In genomic region chr1:10856253-10856683, GRCh38 we compare ENCODE assay signal across 18 cellular contexts.
"Had no signal": no experiment of that assay in that cellular context is flagged by ENCODE, and none has a peak within 500 bp of the region (broad histone marks: within the 10 kb centered on the region; RNA-seq: fewer than 3 reads in every experiment).

No MANE protein-coding gene starts in this region.

- H3K9me3 ChIP-seq: pancreas, right lobe of liver, upper lobe of left lung had no signal

- H3K36me3 ChIP-seq: pancreas, right lobe of liver, upper lobe of left lung had no signal

- H3K27ac ChIP-seq: pancreas, right lobe of liver, upper lobe of left lung had no signal

- H3K4me1 ChIP-seq: pancreas had no signal

- ATAC-seq: activated CD4-positive, alpha-beta T cell treated with anti-CD3 and anti-CD28 coated beads for 36 hours; activated CD8-positive, alpha-beta memory T cell treated with anti-CD3 and anti-CD28 coated beads, Interleukin-2, amount 10 ng/mL, durations not matched to agents 7 days and 5 days; activated CD8-positive, alpha-beta T cell treated with anti-CD3 and anti-CD28 coated beads, Interleukin-2, amount 10 ng/mL, durations not matched to agents 7 days and 5 days; activated naive CD8-positive, alpha-beta T cell treated with anti-CD3 and anti-CD28 coated beads, Interleukin-2, amount 50 U/mL, for 24 hours; pancreas; right lobe of liver; stimulated activated naive CD8-positive, alpha-beta T cell treated with anti-CD3 and anti-CD28 coated beads, Interleukin-15, amount 100 ng/mL, for 72 hours had no signal

- H3K27me3 ChIP-seq: pancreas, right lobe of liver, upper lobe of left lung had no signal

- DNase-seq: activated CD4-positive, alpha-beta T cell treated with anti-CD3 and anti-CD28 coated beads for 36 hours; activated CD4-positive, CD25-positive, alpha-beta regulatory T cell; activated CD8-positive, alpha-beta memory T cell treated with anti-CD3 and anti-CD28 coated beads, Interleukin-2, amount 10 ng/mL, durations not matched to agents 7 days and 5 days; activated CD8-positive, alpha-beta T cell treated with anti-CD3 and anti-CD28 coated beads, Interleukin-2, amount 10 ng/mL, durations not matched to agents 7 days and 5 days; activated naive CD8-positive, alpha-beta T cell treated with anti-CD3 and anti-CD28 coated beads, Interleukin-2, amount 50 U/mL, for 24 hours; activated T-cell treated with anti-CD3 and anti-CD28 coated beads, Interleukin-2, amount 50 U/mL, for 48 hours; amygdala; central memory CD4-positive, alpha-beta T cell; islet precursor cell; pancreas; right lobe of liver; small intestine; stimulated activated CD4-positive, alpha-beta T cell treated with anti-CD3 and anti-CD28 coated beads, Interleukin-4, amount 100 ng/mL, for 4 hours; stimulated activated CD8-positive, alpha-beta memory T cell treated with anti-CD3 and anti-CD28 coated beads, Interleukin-4, amount 100 ng/mL, for 48 hours; stimulated activated naive CD8-positive, alpha-beta T cell treated with anti-CD3 and anti-CD28 coated beads, Interleukin-15, amount 100 ng/mL, for 72 hours; substantia nigra; T-helper 1 cell had no signal

- H3K4me3 ChIP-seq: pancreas, right lobe of liver, upper lobe of left lung had no signal
